In genomic region chr7:99665989-99666388, GRCh38 we compare ENCODE assay signal across 25 cellular contexts. TPM values are rescaled to one million over a fixed set of nuclear protein-coding genes. Genes with fewer than 3 reads are reported as not detected.
"Had no signal": no experiment of that assay in that cellular context is flagged by ENCODE, and none has a peak within 500 bp of the region (broad histone marks: within the 10 kb centered on the region; RNA-seq: fewer than 3 reads in every experiment).

No MANE protein-coding gene starts in this region.

- H3K9me3 Mint-ChIP-seq: central memory CD8-positive, alpha-beta T cell; endodermal cell; memory B cell; natural killer cell treated with Interleukin-12 subunit alpha and Interleukin-12 subunit beta and Interleukin-15 and Interleukin-18, amount 100 ng/mL, for 72 hours; type B pancreatic cell had no signal

- H3K4me1 Mint-ChIP-seq: activated CD8-positive, alpha-beta memory T cell treated with anti-CD3 and anti-CD28 coated beads, Interleukin-2, amount 10 ng/mL, durations not matched to agents 7 days and 5 days; central memory CD8-positive, alpha-beta T cell; endodermal cell; memory B cell; WTC11 had no signal

- ATAC-seq: activated CD8-positive, alpha-beta memory T cell treated with anti-CD3 and anti-CD28 coated beads, Interleukin-2, amount 10 ng/mL, durations not matched to agents 7 days and 5 days; gastrocnemius medialis; left ventricle myocardium superior; natural killer cell treated with Interleukin-12 subunit alpha and Interleukin-12 subunit beta and Interleukin-15 and Interleukin-18, amount 100 ng/mL, for 72 hours; WTC11 had no signal

- H3K27ac Mint-ChIP-seq: activated CD8-positive, alpha-beta memory T cell treated with anti-CD3 and anti-CD28 coated beads, Interleukin-2, amount 10 ng/mL, durations not matched to agents 7 days and 5 days; endodermal cell; memory B cell; natural killer cell treated with Interleukin-12 subunit alpha and Interleukin-12 subunit beta and Interleukin-15 and Interleukin-18, amount 100 ng/mL, for 72 hours; type B pancreatic cell; WTC11 had no signal

- H3K36me3 ChIP-seq: colonic mucosa, gastrocnemius medialis, prostate gland, thoracic aorta had no signal

- DNase-seq: activated CD4-positive, alpha-beta T cell treated with anti-CD3 and anti-CD28 coated beads, Interleukin-2, amount 50 U/mL, for 48 hours; activated CD8-positive, alpha-beta memory T cell treated with anti-CD3 and anti-CD28 coated beads, Interleukin-2, amount 10 ng/mL, durations not matched to agents 7 days and 5 days; activated naive CD4-positive, alpha-beta T cell; activated T-cell treated with anti-CD3 and anti-CD28 coated beads for 4 hours; adrenal gland; colonic mucosa; endodermal cell; esophagus squamous epithelium; gastrocnemius medialis; hippocampal formation; kidney glomerular epithelial cell; left ventricle myocardium superior; right cardiac atrium; stimulated activated CD4-positive, alpha-beta T cell treated with anti-CD3 and anti-CD28 coated beads, Interleukin-4, amount 100 ng/mL, for 24 hours; stimulated activated naive CD4-positive, alpha-beta T cell treated with Interleukin-2 at 50 U/mL for 16 hours had no signal

- H3K4me1 ChIP-seq: adrenal gland, colonic mucosa, esophagus squamous epithelium, gastrocnemius medialis, prostate gland had no signal

- H3K4me3 Mint-ChIP-seq: activated CD8-positive, alpha-beta memory T cell treated with anti-CD3 and anti-CD28 coated beads, Interleukin-2, amount 10 ng/mL, durations not matched to agents 7 days and 5 days; activated naive CD8-positive, alpha-beta T cell; central memory CD8-positive, alpha-beta T cell; endodermal cell; memory B cell; natural killer cell treated with Interleukin-12 subunit alpha and Interleukin-12 subunit beta and Interleukin-15 and Interleukin-18, amount 100 ng/mL, for 72 hours; type B pancreatic cell; WTC11 had no signal

- H3K9me3 ChIP-seq: adrenal gland, colonic mucosa, esophagus squamous epithelium, gastrocnemius medialis, prostate gland, thoracic aorta had no signal

- H3K27me3 Mint-ChIP-seq: activated CD8-positive, alpha-beta memory T cell treated with anti-CD3 and anti-CD28 coated beads, Interleukin-2, amount 10 ng/mL, durations not matched to agents 7 days and 5 days; activated naive CD8-positive, alpha-beta T cell; central memory CD8-positive, alpha-beta T cell; memory B cell; natural killer cell treated with Interleukin-12 subunit alpha and Interleukin-12 subunit beta and Interleukin-15 and Interleukin-18, amount 100 ng/mL, for 72 hours; type B pancreatic cell had no signal

- H3K4me3 ChIP-seq: adrenal gland, colonic mucosa, esophagus squamous epithelium, gastrocnemius medialis, prostate gland, thoracic aorta had no signal

- H3K27ac ChIP-seq: adrenal gland, colonic mucosa, esophagus squamous epithelium, gastrocnemius medialis, prostate gland, thoracic aorta had no signal

- H3K27me3 ChIP-seq: adrenal gland, colonic mucosa, esophagus squamous epithelium, gastrocnemius medialis had no signal

RNA-seq across cellular contexts. Expression of gene CYP3A5, which starts 13.8 kb away (rescaled TPM):
- total RNA-seq: activated CD8-positive, alpha-beta memory T cell treated with anti-CD3 and anti-CD28 coated beads, Interleukin-2, amount 10 ng/mL, durations not matched to agents 7 days and 5 days; natural killer cell treated with Interleukin-12 subunit alpha and Interleukin-12 subunit beta and Interleukin-15 and Interleukin-18, amount 100 ng/mL, for 72 hours; osteocyte; T-helper 2 cell treated with Interferon-gamma antibody and Interleukin-4, amounts not matched to agents 100 ng/mL and 5 ng/mL, for 36 hours had no signal
